ENCODE assay signal across 14 cellular contexts in the genomic region with DNA sequence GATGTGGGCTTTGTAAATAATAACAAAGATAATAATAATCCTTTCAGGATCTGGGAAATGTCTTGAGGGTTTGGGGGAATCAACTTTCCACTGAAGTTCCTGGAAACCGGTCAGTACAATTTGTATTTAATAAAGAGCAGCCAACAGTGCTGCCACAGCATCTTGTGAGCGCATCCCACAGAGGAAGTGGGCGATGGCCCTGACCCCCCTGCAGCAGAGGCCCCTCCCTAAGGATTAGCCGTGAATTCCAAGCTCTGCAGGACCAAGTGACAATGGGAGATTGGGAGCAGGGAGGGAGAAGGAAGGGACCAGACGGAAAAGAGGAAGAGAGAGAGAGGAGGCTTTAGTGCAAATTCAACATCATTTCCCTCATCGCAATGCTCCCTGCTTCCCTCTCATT.
"Had no signal": no experiment of that assay in that cellular context is flagged by ENCODE, and none has a peak within 500 bp of the region (broad histone marks: within the 10 kb centered on the region; RNA-seq: fewer than 3 reads in every experiment).

No MANE protein-coding gene starts in this region.

- H3K9me3 Mint-ChIP-seq: activated B cell treated with CpG ODN at 0.5 μM for 24 hours; stimulated activated effector memory CD8-positive, alpha-beta T cell treated with anti-CD3 and anti-CD28 coated beads, Interleukin-12 subunit alpha, Interleukin-12 subunit beta, amount 100 ng/mL, for 72 hours had no signal

- H3K4me1 Mint-ChIP-seq: activated B cell treated with CpG ODN at 0.5 μM for 24 hours; activated T-helper 17 cell treated with anti-CD3 and anti-CD28 coated beads, Interleukin-2, amount 50 U/mL, for 72 hours had no signal

- H3K4me3 ChIP-seq: smooth muscle cell, upper lobe of right lung had no signal

- ATAC-seq: activated T-helper 17 cell treated with anti-CD3 and anti-CD28 coated beads, Interleukin-2, amount 50 U/mL, for 72 hours; stimulated activated effector memory CD8-positive, alpha-beta T cell treated with anti-CD3 and anti-CD28 coated beads, Interleukin-12 subunit alpha, Interleukin-12 subunit beta, amount 100 ng/mL, for 72 hours; upper lobe of right lung had no signal

- H3K36me3 Mint-ChIP-seq: activated naive CD4-positive, alpha-beta T cell treated with anti-CD3 and anti-CD28 coated beads, Interleukin-2, amount 10 ng/mL, durations not matched to agents 7 days and 5 days; stimulated activated effector memory CD8-positive, alpha-beta T cell treated with anti-CD3 and anti-CD28 coated beads, Interleukin-12 subunit alpha, Interleukin-12 subunit beta, amount 100 ng/mL, for 72 hours had no signal

- H3K27ac Mint-ChIP-seq: activated B cell treated with CpG ODN at 0.5 μM for 24 hours; activated CD4-positive, alpha-beta T cell treated with anti-CD3 and anti-CD28 coated beads, Interleukin-2, amount 10 ng/mL, durations not matched to agents 24 days and 14 days; activated naive CD4-positive, alpha-beta T cell treated with anti-CD3 and anti-CD28 coated beads, Interleukin-2, amount 10 ng/mL, durations not matched to agents 7 days and 5 days; activated T-helper 17 cell treated with anti-CD3 and anti-CD28 coated beads, Interleukin-2, amount 50 U/mL, for 72 hours; stimulated activated effector memory CD8-positive, alpha-beta T cell treated with anti-CD3 and anti-CD28 coated beads, Interleukin-12 subunit alpha, Interleukin-12 subunit beta, amount 100 ng/mL, for 72 hours; T-helper 1 cell treated with Interleukin-12 subunit alpha and Interleukin-12 subunit beta and Interleukin-4 antibody, amounts not matched to agents 30 μg/mL and 1 μg/mL, for 36 hours had no signal

- H3K36me3 ChIP-seq: upper lobe of right lung had no signal

- H3K27me3 Mint-ChIP-seq: activated B cell treated with CpG ODN at 0.5 μM for 24 hours; activated T-helper 17 cell treated with anti-CD3 and anti-CD28 coated beads, Interleukin-2, amount 50 U/mL, for 72 hours had no signal

- H3K9me3 ChIP-seq: upper lobe of right lung had no signal

- H3K4me3 Mint-ChIP-seq: activated B cell treated with CpG ODN at 0.5 μM for 24 hours; activated CD4-positive, alpha-beta T cell treated with anti-CD3 and anti-CD28 coated beads, Interleukin-2, amount 10 ng/mL, durations not matched to agents 24 days and 14 days; activated naive CD4-positive, alpha-beta T cell treated with anti-CD3 and anti-CD28 coated beads, Interleukin-2, amount 10 ng/mL, durations not matched to agents 7 days and 5 days; activated T-helper 17 cell treated with anti-CD3 and anti-CD28 coated beads, Interleukin-2, amount 50 U/mL, for 72 hours; stimulated activated effector memory CD8-positive, alpha-beta T cell treated with anti-CD3 and anti-CD28 coated beads, Interleukin-12 subunit alpha, Interleukin-12 subunit beta, amount 100 ng/mL, for 72 hours; T-helper 1 cell treated with Interleukin-12 subunit alpha and Interleukin-12 subunit beta and Interleukin-4 antibody, amounts not matched to agents 30 μg/mL and 1 μg/mL, for 36 hours had no signal

- H3K4me1 ChIP-seq: parathyroid adenoma had no signal

- H3K27me3 ChIP-seq: upper lobe of right lung had no signal

- DNase-seq: activated B cell treated with CpG ODN at 0.5 μM for 24 hours; activated CD4-positive, alpha-beta T cell treated with anti-CD3 and anti-CD28 coated beads, Interleukin-2, amount 10 ng/mL, durations not matched to agents 24 days and 14 days; activated naive CD4-positive, alpha-beta T cell treated with anti-CD3 and anti-CD28 coated beads, Interleukin-2, amount 10 ng/mL, durations not matched to agents 7 days and 5 days; central memory CD4-positive, alpha-beta T cell; cortex of kidney; effector memory CD4-positive, alpha-beta T cell; mammary epithelial cell; retina; upper lobe of right lung had no signal

- H3K27ac ChIP-seq: upper lobe of right lung had no signal
